Comparison of ENCODE assay signal across 8 cellular contexts in genomic region chr11:20035701-20036601, GRCh38.
DNase-seq lines count a peak whose midpoint lies in the region; ATAC-seq lines count a peak whose summit lies in the region.

No MANE protein-coding gene starts in this region.

- peak; percentile 90 for DNase-seq in Daoy (ENCODE audit: low read depth)
- peak; percentile 99 for DNase-seq in NCI-H2029 (lab: John Stamatoyannopoulos, UW)
- DNase-seq in astrocyte of the hippocampus (ENCODE audit: low read depth, low spot score) = peak; percentile 79
- peak; percentile 73 to 88 for DNase-seq in lung microvascular endothelial cell (ENCODE audit: low read depth in 2 of 2)
- no peak for DNase-seq in activated naive CD4-positive, alpha-beta T cell treated with anti-CD3 and anti-CD28 coated beads, Interleukin-2, amount 10 ng/mL, durations not matched to agents 7 days and 5 days
- no peak for DNase-seq in medulla oblongata (ENCODE audit: extremely low spot score)

- H3K27ac Mint-ChIP-seq in activated naive CD4-positive, alpha-beta T cell treated with anti-CD3 and anti-CD28 coated beads, Interleukin-2, amount 10 ng/mL, durations not matched to agents 7 days and 5 days = no peak overlapping the region

- H3K9me3 Mint-ChIP-seq in activated naive CD4-positive, alpha-beta T cell treated with anti-CD3 and anti-CD28 coated beads, Interleukin-2, amount 10 ng/mL, durations not matched to agents 7 days and 5 days = no peaks in the 10 kb centered on the region

- CTCF ChIA-PET in activated naive CD4-positive, alpha-beta T cell treated with anti-CD3 and anti-CD28 coated beads, Interleukin-2, amount 10 ng/mL, durations not matched to agents 7 days and 5 days (lab: Charles Lee) = interaction anchor here (0.6 kb wide), 1 partner anchor 81 kb away, joined by 3 read pairs; no protein-coding TSS in a partner anchor

- no peak overlapping the region for H3K4me3 Mint-ChIP-seq in activated naive CD4-positive, alpha-beta T cell treated with anti-CD3 and anti-CD28 coated beads, Interleukin-2, amount 10 ng/mL, durations not matched to agents 7 days and 5 days

- H3K4me1 Mint-ChIP-seq in activated naive CD4-positive, alpha-beta T cell treated with anti-CD3 and anti-CD28 coated beads, Interleukin-2, amount 10 ng/mL, durations not matched to agents 7 days and 5 days = no peaks in the 10 kb centered on the region

- H3K27me3 Mint-ChIP-seq in activated naive CD4-positive, alpha-beta T cell treated with anti-CD3 and anti-CD28 coated beads, Interleukin-2, amount 10 ng/mL, durations not matched to agents 7 days and 5 days = peaks cover 19% of the 10 kb centered on the region

- no peak for ATAC-seq in GM21367 (IDR thresholded peaks at IDR 0.05; ENCODE audit: unreplicated experiment)
- no peak for ATAC-seq in HG02840 (IDR thresholded peaks at IDR 0.05; ENCODE audit: low FRiP score, unreplicated experiment)

- H3K36me3 Mint-ChIP-seq in activated naive CD4-positive, alpha-beta T cell treated with anti-CD3 and anti-CD28 coated beads, Interleukin-2, amount 10 ng/mL, durations not matched to agents 7 days and 5 days = no peaks in the 10 kb centered on the region

Comparison
In these comparisons a context has a peak if more than half of its experiments do, and no peak if none do; other contexts are left out.
1. DNase-seq: peak in Daoy (single experiment), NCI-H2029 (single experiment), astrocyte of the hippocampus (single experiment) and lung microvascular endothelial cell (2 of 2); none in activated naive CD4-positive, alpha-beta T cell treated with anti-CD3 and anti-CD28 coated beads, Interleukin-2, amount 10 ng/mL, durations not matched to agents 7 days and 5 days (single experiment) and medulla oblongata (single experiment).